In genomic region chr5:114434396-114435219, GRCh38 we compare ENCODE assay signal across 2 cellular contexts.
TF ChIP-seq lines count a peak whose summit lies in the region.

No MANE protein-coding gene starts in this region.

TF ChIP-seq in GM23338, 12 proteins besides CTCF, POLR2A, EP300 and RAD21:
- TF ChIP-seq ZNF114 (CRISPR knock-in tag; IDR thresholded peaks at IDR 0.05), result no peak
- no peak for TF ChIP-seq ZNF331 (CRISPR knock-in tag; IDR thresholded peaks at IDR 0.05; ENCODE audit: low read depth)
- no peak for TF ChIP-seq STAT1 (IDR thresholded peaks at IDR 0.05; ENCODE audit: unreplicated experiment)
- TF ChIP-seq ETS1 (IDR thresholded peaks at IDR 0.05), result no peak
- no peak for TF ChIP-seq ZNF462 (CRISPR knock-in tag; IDR thresholded peaks at IDR 0.05)
- TF ChIP-seq JUNB (IDR thresholded peaks at IDR 0.05; ENCODE audit: unreplicated experiment), result no peak
- TF ChIP-seq CREB1 (CRISPR knock-in tag; IDR thresholded peaks at IDR 0.05; ENCODE audit: low read depth), result no peak
- TF ChIP-seq EZH2 (IDR thresholded peaks at IDR 0.05; ENCODE audit: low read depth, unreplicated experiment), result no peak
- no peak for TF ChIP-seq POLR2AphosphoS5 (IDR thresholded peaks at IDR 0.05; ENCODE audit: low read depth)
- no peak for TF ChIP-seq REST (IDR thresholded peaks at IDR 0.05; ENCODE audit: unreplicated experiment)
- no peak for TF ChIP-seq EZH2phosphoT487 (IDR thresholded peaks at IDR 0.05; ENCODE audit: unreplicated experiment)
- no peak for TF ChIP-seq NANOG (IDR thresholded peaks at IDR 0.05; ENCODE audit: borderline replicate concordance)
TF ChIP-seq in GM23338: peak in this region for 0.

TF ChIP-seq in HepG2, 621 proteins besides CTCF, POLR2A, EP300 and RAD21:
- no peak for TF ChIP-seq RFX1 (IDR thresholded peaks at IDR 0.05)
- TF ChIP-seq ZNF691 (CRISPR knock-in tag; IDR thresholded peaks at IDR 0.05; ENCODE audit: borderline replicate concordance, low read depth), result no peak
- TF ChIP-seq TSC22D2 (CRISPR knock-in tag; IDR thresholded peaks at IDR 0.05; ENCODE audit: borderline replicate concordance), result no peak
- TF ChIP-seq ZSCAN29 (CRISPR knock-in tag; conservative IDR thresholded peaks at IDR 0.05), result no peak
- TF ChIP-seq HNF1B (CRISPR knock-in tag; IDR thresholded peaks at IDR 0.05), result no peak
- no peak for TF ChIP-seq HNRNPUL1 (IDR thresholded peaks at IDR 0.05; ENCODE audit: low read depth, low read length)
- no peak for TF ChIP-seq PHB2 (IDR thresholded peaks at IDR 0.05; ENCODE audit: partially characterized antibody)
- TF ChIP-seq ZNF343 (CRISPR knock-in tag; IDR thresholded peaks at IDR 0.05), result no peak
- TF ChIP-seq ATF7-NPFF (CRISPR knock-in tag; IDR thresholded peaks at IDR 0.05; ENCODE audit: low read depth), result no peak
- TF ChIP-seq SPEN (CRISPR knock-in tag; IDR thresholded peaks at IDR 0.05; ENCODE audit: low read depth), result no peak
- TF ChIP-seq ZNF879 (CRISPR knock-in tag; IDR thresholded peaks at IDR 0.05), result no peak
- TF ChIP-seq SMARCE1 (IDR thresholded peaks at IDR 0.05; ENCODE audit: borderline replicate concordance), result no peak
